In genomic region chr11:134537941-134538340, GRCh38 we compare ENCODE assay signal across 19 cellular contexts.
DNase-seq lines count a peak whose midpoint lies in the region; ATAC-seq and TF ChIP-seq lines count a peak whose summit lies in the region.
"Had no signal": no experiment of that assay in that cellular context is flagged by ENCODE, and none has a peak within 500 bp of the region (broad histone marks: within the 10 kb centered on the region; RNA-seq: fewer than 3 reads in every experiment).

No MANE protein-coding gene starts in this region.

- H3K9me3 ChIP-seq in Caco-2: peaks cover 15% of the 10 kb centered on the region
- H3K9me3 ChIP-seq in endodermal cell (ENCODE audit: control insufficient read depth, low read length): no peaks in the 10 kb centered on the region
- no peaks in the 10 kb centered on the region for H3K9me3 ChIP-seq in OCI-LY7 (ENCODE audit: low read length)

- H3K36me3 ChIP-seq in Caco-2 (ENCODE audit: control insufficient read depth, insufficient read depth, low read length) (no peaks in the 10 kb centered on the region), endodermal cell (ENCODE audit: control insufficient read depth, insufficient read depth, low read length) (no peaks in the 10 kb centered on the region), OCI-LY7 (ENCODE audit: insufficient read depth, low read length) (no peaks in the 10 kb centered on the region)

- H3K4me1 ChIP-seq in Caco-2: peaks cover 15% of the 10 kb centered on the region
- H3K4me1 ChIP-seq in endodermal cell (ENCODE audit: control insufficient read depth, insufficient read depth, low read length): no peaks in the 10 kb centered on the region
- H3K4me1 ChIP-seq in OCI-LY7 (ENCODE audit: insufficient read depth, low read length, poor library complexity, severe bottlenecking): no peaks in the 10 kb centered on the region

- H3K27ac ChIP-seq in endodermal cell (ENCODE audit: low read depth, low read length): no peak overlapping the region
- no peak overlapping the region for H3K27ac ChIP-seq in OCI-LY7 (ENCODE audit: low read depth, low read length, poor library complexity, severe bottlenecking)
- H3K27ac ChIP-seq: 22Rv1, KMS-11 had no signal

- H3K4me3 ChIP-seq in Caco-2 (ENCODE audit: low read depth, low read length): no peak overlapping the region
- no peak overlapping the region for H3K4me3 ChIP-seq in endodermal cell (ENCODE audit: low read length)
- H3K4me3 ChIP-seq in OCI-LY7 (ENCODE audit: low read depth, low read length, poor library complexity, severe bottlenecking): no peak overlapping the region
- H3K4me3 ChIP-seq: GM12878 had no signal

- peaks cover 10% of the 10 kb centered on the region for H3K4me1 Mint-ChIP-seq in Caco-2 (ENCODE audit: low read depth, unreplicated experiment)
- no peaks in the 10 kb centered on the region for H3K4me1 Mint-ChIP-seq in endodermal cell

- POLR2A ChIA-PET in Caco-2 (lab: Charles Lee) (no interaction called here), OCI-LY7 (lab: Charles Lee) (no interaction called here)

- H3K9me3 Mint-ChIP-seq in Caco-2 (ENCODE audit: unreplicated experiment) (peaks cover 19% of the 10 kb centered on the region), endodermal cell (peaks cover 2% of the 10 kb centered on the region)

- TF ChIP-seq CTCF in Caco-2 (IDR thresholded peaks at IDR 0.05; ENCODE audit: insufficient read depth in 1 of 2, low read depth in 1 of 2, low read length in 1 of 2, severe bottlenecking in 1 of 2, unreplicated experiment in 1 of 2) (no peak), endodermal cell (conservative IDR thresholded peaks at IDR 0.05) (no peak), OCI-LY7 (conservative IDR thresholded peaks at IDR 0.05; ENCODE audit: low read length) (no peak)

- H3K36me3 Mint-ChIP-seq in Caco-2 (ENCODE audit: insufficient read depth, unreplicated experiment) (no peaks in the 10 kb centered on the region), endodermal cell (ENCODE audit: low read depth) (no peaks in the 10 kb centered on the region)
- H3K36me3 Mint-ChIP-seq: CD4-positive, alpha-beta memory T cell had no signal

- BruUV-seq in Caco-2 (replicated peaks; lab: Mats Ljungman, UMichigan): no TSS peak
- no TSS peak for BruUV-seq in OCI-LY7 (replicated peaks; lab: Mats Ljungman, UMichigan)

- H3K4me2 ChIP-seq in OCI-LY7 (ENCODE audit: low read length): no peak overlapping the region
- H3K4me2 ChIP-seq: KMS-11 had no signal

- no peak overlapping the region for H2AFZ ChIP-seq in OCI-LY7 (ENCODE audit: low read length)

- peak overlapping the region; percentile 8 for H3K27ac Mint-ChIP-seq in Caco-2 (ENCODE audit: unreplicated experiment)
- H3K27ac Mint-ChIP-seq in endodermal cell: no peak overlapping the region
- H3K27ac Mint-ChIP-seq: CD4-positive, alpha-beta memory T cell had no signal

- peak; percentile 20 for DNase-seq in DMS79 treated with DMSO at 0.1 percent for 48 hours (lab: John Stamatoyannopoulos, UW)
- DNase-seq in DMS79 (lab: John Stamatoyannopoulos, UW): no peak
- peak in 1 of 2 experiments; percentile 25 for DNase-seq in Caco-2
- DNase-seq in endodermal cell: peak; percentile 36
- DNase-seq in sciatic nerve (ENCODE audit: low spot score): peak; percentile 13
- no peak for DNase-seq in OCI-LY7 (ENCODE audit: low spot score)
- DNase-seq in HUDEP-2 (lab: John Stamatoyannopoulos, UW; ENCODE audit: unreplicated experiment in 76 of 76): no peak
- DNase-seq in NCI-H1930 (lab: John Stamatoyannopoulos, UW): no peak
- DNase-seq: CD4-positive, alpha-beta memory T cell; GDM1; NCI-H1436 treated with DMSO at 0.1 percent for 48 hours; NCI-H2081 treated with DMSO at 0.1 percent for 48 hours; NCI-H510A treated with DMSO at 0.1 percent for 48 hours had no signal

- CTCF ChIA-PET in Caco-2 (lab: Charles Lee) (no interaction called here), OCI-LY7 (lab: Charles Lee; ENCODE audit: unreplicated experiment) (no interaction called here)

- H3K27me3 Mint-ChIP-seq in Caco-2 (ENCODE audit: insufficient read depth, unreplicated experiment) (peaks cover 5% of the 10 kb centered on the region), endodermal cell (ENCODE audit: insufficient read depth) (peaks cover 32% of the 10 kb centered on the region)

- H3K27me3 ChIP-seq in Caco-2 (replicated peaks; ENCODE audit: control insufficient read depth, insufficient read depth, low read length) (no peaks in the 10 kb centered on the region), endodermal cell (ENCODE audit: control insufficient read depth, insufficient read depth, low read length, poor library complexity, severe bottlenecking) (peaks cover 36% of the 10 kb centered on the region)

- no peak for ATAC-seq in sciatic nerve
- ATAC-seq: GM12878, HCT116, HepG2, Right ventricle myocardium inferior had no signal

- intact Hi-C loops in Caco-2 (cut with micrococcal nuclease; ENCODE audit: unreplicated experiment) (no loop called here), sciatic nerve (cut with DNase I) (no loop called here), OCI-LY7 (cut with micrococcal nuclease; ENCODE audit: unreplicated experiment) (no loop called here)

- WGBS in endodermal cell (ENCODE audit: insufficient coverage in 1 of 2, insufficient read length in 1 of 2), 2 experiments: 88 to 89% methylated on average over 6 to 7 of the region's 7 CpGs

- H3K79me2 ChIP-seq in OCI-LY7 (ENCODE audit: insufficient read depth, low read depth, low read length): no peaks in the 10 kb centered on the region

- H3K9me2 ChIP-seq in OCI-LY7 (ENCODE audit: insufficient read depth, low read length): no peaks in the 10 kb centered on the region

- H4K20me1 ChIP-seq in OCI-LY7 (ENCODE audit: insufficient read depth, low read length): no peaks in the 10 kb centered on the region

- H3K4me3 Mint-ChIP-seq in Caco-2 (ENCODE audit: unreplicated experiment) (no peak overlapping the region), endodermal cell (no peak overlapping the region)
- H3K4me3 Mint-ChIP-seq: CD4-positive, alpha-beta memory T cell had no signal

- no peak overlapping the region for H3K9ac ChIP-seq in endodermal cell (ENCODE audit: extremely low read depth, low read length, poor library complexity, severe bottlenecking)
- H3K9ac ChIP-seq: KMS-11 had no signal

Comparison
In these comparisons a context has a peak if more than half of its experiments do, and no peak if none do; other contexts are left out.
1. DNase-seq: peak in DMS79 treated with DMSO at 0.1 percent for 48 hours (single experiment), endodermal cell (single experiment) and sciatic nerve (single experiment); none in DMS79 (single experiment), OCI-LY7 (single experiment), HUDEP-2 (0 of 76) and NCI-H1930 (0 of 2).